Comparison of ENCODE assay signal across 23 cellular contexts in the genomic region with DNA sequence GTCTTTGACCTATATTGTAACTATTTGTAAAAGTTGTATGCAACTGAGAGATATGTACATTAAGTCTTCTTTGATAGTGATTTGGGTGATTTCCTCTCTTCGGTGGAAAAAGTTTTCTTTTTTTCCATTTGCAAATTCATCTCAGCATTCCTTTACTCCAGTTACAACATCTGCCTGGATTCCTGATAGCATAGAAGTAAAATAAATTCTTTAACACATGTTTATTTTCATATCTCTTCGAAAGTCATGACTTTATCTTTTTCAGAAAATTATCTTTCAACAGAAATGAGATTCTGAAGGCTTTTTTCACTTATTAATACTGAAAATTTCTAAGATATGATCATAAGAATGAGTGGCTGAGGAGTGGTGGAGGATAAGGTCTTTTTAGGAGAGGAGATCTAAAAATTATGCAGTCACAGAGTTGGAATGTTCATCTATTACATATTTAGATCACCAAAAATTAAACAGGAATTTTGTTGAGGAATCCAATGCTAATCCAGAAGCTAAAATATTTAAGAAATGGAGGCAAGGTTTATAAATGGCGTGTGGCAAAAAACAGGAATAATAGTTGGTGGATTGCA.
A peak's percentile ranks its signal among the peaks of the same experiment; 100 is the strongest.
DNase-seq lines count a peak whose midpoint lies in the region; ATAC-seq and TF ChIP-seq lines count a peak whose summit lies in the region.
"Had no signal": no experiment of that assay in that cellular context is flagged by ENCODE, and none has a peak within 500 bp of the region (broad histone marks: within the 10 kb centered on the region; RNA-seq: fewer than 3 reads in every experiment).

No MANE protein-coding gene starts in this region.

- H4K8ac ChIP-seq in IMR-90 (ENCODE audit: low read depth in 2 of 2, low read length in 2 of 2) = peak overlapping the region in 1 of 2 experiments; percentile 82; a peak in 3 of 4 replicates

- dilution Hi-C loops in IMR-90 (cut with HindIII; ENCODE audit: low sequenced_read_pairs, unreplicated experiment) = no loop called here

- no peak overlapping the region for H2BK15ac ChIP-seq in IMR-90 (ENCODE audit: low read depth, low read length)

- CTCF ChIA-PET in IMR-90 (lab: Yijun Ruan, JAX) = no interaction called here

- no peak for TF ChIP-seq CTCF in IMR-90 (conservative IDR thresholded peaks at IDR 0.05; ENCODE audit: low read depth, low read length)
- TF ChIP-seq CTCF in fibroblast of the aortic adventitia (IDR thresholded peaks at IDR 0.05; ENCODE audit: insufficient read depth, low read length) = no peak

- peaks cover 2% of the 10 kb centered on the region; the same call in 1 of the 2 replicates for H3K9me3 ChIP-seq in IMR-90 (ENCODE audit: control insufficient read depth, insufficient read depth, low read length)
- H3K9me3 ChIP-seq: A549, HAP-1 had no signal

- peak overlapping the region; percentile 29; the same call in 1 of the 2 replicates for H3K56ac ChIP-seq in IMR-90 (ENCODE audit: extremely low read depth, insufficient read depth, low read length)

- POLR2A ChIA-PET in IMR-90 (lab: Charles Lee; ENCODE audit: unreplicated experiment) = no interaction called here

- H3K4ac ChIP-seq in IMR-90 (ENCODE audit: low read depth, low read length) = peak overlapping the region; percentile 77; the same call in 1 of the 2 replicates

- DNase-seq in EH (ENCODE audit: low read depth) (peak; percentile 23), IMR-90 (peak; percentile 51), dedifferentiated amniotic fluid mesenchymal stem cell (ENCODE audit: extremely low spot score) (peak; percentile 20), fibroblast of the aortic adventitia (ENCODE audit: low read depth) (peak; percentile 15), T-helper 1 cell (no peak), OCI-M2 (lab: John Stamatoyannopoulos, UW; ENCODE audit: unreplicated experiment) (no peak), AG20443 (ENCODE audit: low spot score) (no peak)
- DNase-seq: 8988T; ACHN; C1 segment of cervical spinal cord; Calu3; CD4-positive, alpha-beta memory T cell; COR-L47; DMS53; DND-41; EL; GDM1; GOT3; HFFc6 had no signal

- H3K9me1 ChIP-seq in IMR-90 (ENCODE audit: insufficient read depth, low read length) = no peaks in the 10 kb centered on the region

- H3K27ac ChIP-seq in IMR-90 (ENCODE audit: insufficient read depth, low read length) = peak overlapping the region; percentile 96; the same call in 1 of the 2 replicates
- H3K27ac ChIP-seq: A549 had no signal

- WGBS in IMR-90 (ENCODE audit: extremely low coverage in 2 of 2, insufficient read length in 1 of 2), 2 experiments = 57% methylated on average over 1 of the region's 3 CpGs; no CpG with 5 or more reads in 1 of the 2 experiments

- TF ChIP-seq POLR2A in IMR-90 (IDR thresholded peaks at IDR 0.05; ENCODE audit: low read depth, low read length) = no peak

- no peaks in the 10 kb centered on the region for H3K79me1 ChIP-seq in IMR-90 (ENCODE audit: low read depth in 1 of 2, low read length in 2 of 2)

- H4K5ac ChIP-seq in IMR-90 (ENCODE audit: low read depth, low read length) = peak overlapping the region; percentile 89; the same call in 1 of the 2 replicates

- no peak overlapping the region for H2AFZ ChIP-seq in IMR-90 (replicated peaks; ENCODE audit: low read length, poor library complexity)

- peaks cover 6% of the 10 kb centered on the region for H3K4me1 ChIP-seq in IMR-90 (ENCODE audit: control insufficient read depth, insufficient read depth, low read length)
- H3K4me1 ChIP-seq: A549, HAP-1 had no signal

- ATAC-seq in IMR-90 (ENCODE audit: low read depth) (peak; percentile 76), GM18517 (IDR thresholded peaks at IDR 0.05; ENCODE audit: unreplicated experiment) (no peak)
- ATAC-seq: A549, GM12878 had no signal

- H4K20me1 ChIP-seq in IMR-90 (ENCODE audit: insufficient read depth, low read length) = no peaks in the 10 kb centered on the region

- peak overlapping the region; percentile 100 for H3K18ac ChIP-seq in IMR-90 (ENCODE audit: low read depth, low read length)

- H4K91ac ChIP-seq in IMR-90 (ENCODE audit: insufficient read depth, low read depth, low read length) = no peak overlapping the region

- no TSS peak for BruUV-seq in IMR-90 (replicated peaks; lab: Mats Ljungman, UMichigan)

- H3K4me3 ChIP-seq in IMR-90 (ENCODE audit: insufficient read depth, low read depth, low read length) = no peak overlapping the region
- no peak overlapping the region for H3K4me3 ChIP-seq in fibroblast of the aortic adventitia (ENCODE audit: low read depth, low read length)
- H3K4me3 ChIP-seq: A549, GM12878, HAP-1 had no signal

- H2BK120ac ChIP-seq in IMR-90 (ENCODE audit: low read depth, low read length) = peak overlapping the region; percentile 84

- no peak for TF ChIP-seq RAD21 in IMR-90 (IDR thresholded peaks at IDR 0.05; ENCODE audit: low read length)

- intact Hi-C loops in IMR-90 (cut with micrococcal nuclease) = loop anchor here (5.0 kb wide), 1 partner anchor 45 kb away; no protein-coding TSS in a partner anchor

- peak overlapping the region; percentile 69; the same call in 1 of the 2 replicates for H2BK20ac ChIP-seq in IMR-90 (ENCODE audit: low read depth, low read length)

- H3K23ac ChIP-seq in IMR-90 (ENCODE audit: low read depth, low read length) = peak overlapping the region; percentile 74; the same call in 1 of the 2 replicates

- H2AK9ac ChIP-seq in IMR-90 (replicated peaks; ENCODE audit: low read depth, low read length, poor library complexity) = no peak overlapping the region

- no peaks in the 10 kb centered on the region for H3K36me3 ChIP-seq in IMR-90 (ENCODE audit: control insufficient read depth, insufficient read depth, low read length)
- H3K36me3 ChIP-seq: HAP-1 had no signal

- no peak overlapping the region for H2AK5ac ChIP-seq in IMR-90 (ENCODE audit: low read depth, low read length)

- no peak overlapping the region for H3K9ac ChIP-seq in IMR-90 (ENCODE audit: low read depth, low read length)

- peak overlapping the region; percentile 94 for H2BK5ac ChIP-seq in IMR-90 (ENCODE audit: low read depth, low read length, poor library complexity, severe bottlenecking)

- H3K27me3 ChIP-seq in IMR-90 (ENCODE audit: control insufficient read depth, insufficient read depth, low read length) = no peaks in the 10 kb centered on the region

- H3K14ac ChIP-seq in IMR-90 (replicated peaks; ENCODE audit: low read depth, low read length) = no peak overlapping the region

- in situ Hi-C loops in IMR-90 (cut with MboI; ENCODE audit: low sequenced_read_pairs) = no loop called here

- peak overlapping the region; percentile 71 for H3K4me2 ChIP-seq in IMR-90 (ENCODE audit: low read depth, low read length)
- H3K4me2 ChIP-seq: A549 had no signal

TF ChIP-seq in IMR-90, 13 proteins besides CTCF, POLR2A, EP300 and RAD21:
- TF ChIP-seq USF2 (IDR thresholded peaks at IDR 0.05; ENCODE audit: low read depth, low read length) = no peak

Comparison
In these comparisons a context has a peak if more than half of its experiments do, and no peak if none do; other contexts are left out.
1. DNase-seq: peak in EH (single experiment), IMR-90 (single experiment), dedifferentiated amniotic fluid mesenchymal stem cell (single experiment) and fibroblast of the aortic adventitia (single experiment); none in T-helper 1 cell (0 of 5), OCI-M2 (single experiment) and AG20443 (single experiment).